In genomic region chr1:248695451-248696132, GRCh38 we compare ENCODE assay signal across 28 cellular contexts. TPM values are rescaled to one million over a fixed set of nuclear protein-coding genes. Genes with fewer than 3 reads are reported as not detected.
DNase-seq lines count a peak whose midpoint lies in the region; ATAC-seq and TF ChIP-seq lines count a peak whose summit lies in the region.
"Had no signal": no experiment of that assay in that cellular context is flagged by ENCODE, and none has a peak within 500 bp of the region (broad histone marks: within the 10 kb centered on the region; RNA-seq: fewer than 3 reads in every experiment).

No MANE protein-coding gene starts in this region.

- DNase-seq in CD1c-positive myeloid dendritic cell (ENCODE audit: extremely low spot score), result peak; percentile 34
- DNase-seq in MG63, result peak; percentile 38
- DNase-seq in dedifferentiated amniotic fluid mesenchymal stem cell (ENCODE audit: extremely low spot score), result peak; percentile 43
- DNase-seq in lung (ENCODE audit: low spot score), result no peak
- no peak for DNase-seq in occipital lobe (lab: John Stamatoyannopoulos, UW)
- DNase-seq in stimulated activated CD4-positive, alpha-beta T cell treated with anti-CD3 and anti-CD28 coated beads, Interleukin-4, amount 100 ng/mL, for 4 hours, result no peak
- no peak for DNase-seq in stimulated activated naive CD4-positive, alpha-beta T cell (lab: John Stamatoyannopoulos, UW)
- no peak for DNase-seq in erythroblast (lab: John Stamatoyannopoulos, UW)
- DNase-seq: activated CD4-positive, alpha-beta memory T cell treated with anti-CD3 and anti-CD28 coated beads, Interleukin-2, amount 10 ng/mL, durations not matched to agents 7 days and 5 days; activated CD4-positive, CD25-positive, alpha-beta regulatory T cell; DND-41; effector CD8-positive, alpha-beta T cell; esophagus squamous epithelium; H9; kidney; NCI-H1092 treated with DMSO at 0.1 percent for 48 hours; NCI-H2029 treated with DMSO at 0.1 percent for 48 hours; T1000 had no signal

- no peaks in the 10 kb centered on the region for H3K4me1 ChIP-seq in lung (ENCODE audit: control insufficient read depth in 2 of 2, insufficient read depth in 2 of 2, low read length in 2 of 2)
- H3K4me1 ChIP-seq: esophagus squamous epithelium had no signal

- WGBS in lung, 2 donors, result 88 to 90% methylated on average over 13 of the region's 13 CpGs

- H3K27me3 ChIP-seq in MG63, result no peaks in the 10 kb centered on the region
- peaks cover 4% of the 10 kb centered on the region for H3K27me3 ChIP-seq in lung (ENCODE audit: control insufficient read depth, insufficient read depth)
- H3K27me3 ChIP-seq: BLaER1 treated with 17β-estradiol and CSF1 and Interleukin-3, amounts not matched to agents 10 nM and 100 nM; esophagus squamous epithelium had no signal

- TF ChIP-seq POLR2A in erythroblast (IDR thresholded peaks at IDR 0.05; ENCODE audit: low read length), result no peak

- H3K4me3 ChIP-seq in MG63, result no peak overlapping the region
- no peak overlapping the region for H3K4me3 ChIP-seq in lung
- H3K4me3 ChIP-seq: BLaER1 treated with 17β-estradiol and CSF1 and Interleukin-3, amounts not matched to agents 10 nM and 100 nM; esophagus squamous epithelium had no signal

- peak; percentile 41 for ATAC-seq in lung (ENCODE audit: insufficient read depth, low FRiP score)

- H3K9me3 ChIP-seq in MG63 (no peaks in the 10 kb centered on the region), lung (ENCODE audit: control insufficient read depth in 2 of 2, insufficient read depth in 1 of 2, low read length in 1 of 2) (peaks cover 0 to 12% of the 10 kb centered on the region in 2 donors)
- H3K9me3 ChIP-seq: esophagus squamous epithelium had no signal

- H3K36me3 ChIP-seq in MG63 (no peaks in the 10 kb centered on the region), lung (ENCODE audit: control insufficient read depth in 2 of 2, insufficient read depth in 2 of 2, low read length in 2 of 2) (no peaks in the 10 kb centered on the region)
- H3K36me3 ChIP-seq: BLaER1 treated with 17β-estradiol and CSF1 and Interleukin-3, amounts not matched to agents 10 nM and 100 nM; esophagus squamous epithelium had no signal

- TF ChIP-seq CTCF in lung (IDR thresholded peaks at IDR 0.05; ENCODE audit: control extremely low read depth, extremely low read depth), result no peak

- H3K27ac ChIP-seq in lung (ENCODE audit: low read depth in 1 of 2, low read length in 1 of 2), result peak overlapping the region in 1 of 2 donors; percentile 3
- H3K27ac ChIP-seq: BLaER1 treated with 17β-estradiol and CSF1 and Interleukin-3, amounts not matched to agents 10 nM and 100 nM; esophagus squamous epithelium had no signal

RNA-seq across cellular contexts. Expression of gene OR14I1, which starts 7.0 kb away (rescaled TPM):
- not detected in 2 replicates for total RNA-seq in MG63 (2014; rRNA removed; shearing (Covaris generic); ENCODE audit: low replicate concordance)
- total RNA-seq in lung (not detected), occipital lobe (not detected)
- polyA plus RNA-seq in lung, result not detected
- total RNA-seq: A673; activated CD4-positive, alpha-beta memory T cell treated with anti-CD3 and anti-CD28 coated beads, Interleukin-2, amount 10 ng/mL, durations not matched to agents 7 days and 5 days; activated T-helper 2 cell treated with anti-CD3 and anti-CD28 coated beads, Interferon-gamma antibody, Interleukin-2, Interleukin-4, amounts not matched to agents 10 μg/mL and 5 μg/mL and 100 μg/mL, durations not matched to agents 14 hours and 24 hours and 36 hours; cerebellum; esophagus squamous epithelium; H9; kidney; LHCN-M2; lung microvascular endothelial cell; mucosa of gallbladder; neural crest cell; subcutaneous adipose tissue; urinary bladder had no signal
- polyA plus RNA-seq: urinary bladder had no signal

RNA-seq across cellular contexts. Expression of gene OR2T27, which starts 40.3 kb away (rescaled TPM):
- not detected in 2 replicates for total RNA-seq in MG63 (2014; rRNA removed; shearing (Covaris generic); ENCODE audit: low replicate concordance)
- not detected for total RNA-seq in lung
- not detected for polyA plus RNA-seq in lung
- not detected for total RNA-seq in occipital lobe
- total RNA-seq: A673; activated CD4-positive, alpha-beta memory T cell treated with anti-CD3 and anti-CD28 coated beads, Interleukin-2, amount 10 ng/mL, durations not matched to agents 7 days and 5 days; activated T-helper 2 cell treated with anti-CD3 and anti-CD28 coated beads, Interferon-gamma antibody, Interleukin-2, Interleukin-4, amounts not matched to agents 10 μg/mL and 5 μg/mL and 100 μg/mL, durations not matched to agents 14 hours and 24 hours and 36 hours; cerebellum; esophagus squamous epithelium; H9; kidney; LHCN-M2; lung microvascular endothelial cell; mucosa of gallbladder; neural crest cell; subcutaneous adipose tissue; urinary bladder had no signal
- polyA plus RNA-seq: urinary bladder had no signal

RNA-seq across cellular contexts. Expression of gene OR2T35, which starts 50.5 kb away (rescaled TPM):
- total RNA-seq in MG63 (2014; rRNA removed; shearing (Covaris generic); ENCODE audit: low replicate concordance), result not detected in 2 replicates
- not detected for total RNA-seq in lung
- polyA plus RNA-seq in lung, result not detected
- not detected for total RNA-seq in occipital lobe
- total RNA-seq: A673; activated CD4-positive, alpha-beta memory T cell treated with anti-CD3 and anti-CD28 coated beads, Interleukin-2, amount 10 ng/mL, durations not matched to agents 7 days and 5 days; activated T-helper 2 cell treated with anti-CD3 and anti-CD28 coated beads, Interferon-gamma antibody, Interleukin-2, Interleukin-4, amounts not matched to agents 10 μg/mL and 5 μg/mL and 100 μg/mL, durations not matched to agents 14 hours and 24 hours and 36 hours; cerebellum; esophagus squamous epithelium; H9; LHCN-M2; lung microvascular endothelial cell; mucosa of gallbladder; neural crest cell; subcutaneous adipose tissue; urinary bladder had no signal
- polyA plus RNA-seq: urinary bladder had no signal

RNA-seq across cellular contexts. Expression of gene LYPD8, which starts 60.0 kb away (rescaled TPM):
- not detected in 2 replicates for total RNA-seq in MG63 (2014; rRNA removed; shearing (Covaris generic); ENCODE audit: low replicate concordance)
- total RNA-seq in lung (not detected), occipital lobe (not detected)
- not detected for polyA plus RNA-seq in lung
- total RNA-seq: A673; activated CD4-positive, alpha-beta memory T cell treated with anti-CD3 and anti-CD28 coated beads, Interleukin-2, amount 10 ng/mL, durations not matched to agents 7 days and 5 days; activated T-helper 2 cell treated with anti-CD3 and anti-CD28 coated beads, Interferon-gamma antibody, Interleukin-2, Interleukin-4, amounts not matched to agents 10 μg/mL and 5 μg/mL and 100 μg/mL, durations not matched to agents 14 hours and 24 hours and 36 hours; cerebellum; esophagus squamous epithelium; H9; LHCN-M2; lung microvascular endothelial cell; mucosa of gallbladder; neural crest cell; subcutaneous adipose tissue; urinary bladder had no signal
- polyA plus RNA-seq: urinary bladder had no signal

Comparison
In these comparisons a context has a peak if more than half of its experiments do, and no peak if none do; other contexts are left out.
1. DNase-seq: peak in CD1c-positive myeloid dendritic cell (single experiment), MG63 (single experiment) and dedifferentiated amniotic fluid mesenchymal stem cell (single experiment); none in lung (single experiment), occipital lobe (single experiment), stimulated activated CD4-positive, alpha-beta T cell treated with anti-CD3 and anti-CD28 coated beads, Interleukin-4, amount 100 ng/mL, for 4 hours (0 of 2), stimulated activated naive CD4-positive, alpha-beta T cell (0 of 6) and erythroblast (0 of 2).